25 cellular contexts compared by ENCODE assay signal in genomic region chr16:25037221-25037620, GRCh38.
"Had no signal": no experiment of that assay in that cellular context is flagged by ENCODE, and none has a peak within 500 bp of the region (broad histone marks: within the 10 kb centered on the region; RNA-seq: fewer than 3 reads in every experiment).

No MANE protein-coding gene starts in this region.

- H3K9me3 Mint-ChIP-seq: activated naive CD4-positive, alpha-beta T cell treated with anti-CD3 and anti-CD28 coated beads, Interleukin-2, amount 50 U/mL, for 24 hours; activated T-cell treated with anti-CD3 and anti-CD28 coated beads, Interleukin-2, amount 50 U/mL, for 24 hours; activated T-helper 1 cell treated with anti-CD3 and anti-CD28 coated beads, Interleukin-12 subunit alpha, Interleukin-12 subunit beta, Interleukin-2, Interleukin-4 antibody, amounts not matched to agents 30 ng/mL and 10 ng/mL and 1 ng/mL, durations not matched to agents 14 hours and 24 hours and 36 hours; T-cell had no signal

- H3K4me3 ChIP-seq: cardiac muscle cell, MG63, SK-N-MC had no signal

- H3K9me3 ChIP-seq: MG63 had no signal

- H3K27ac Mint-ChIP-seq: activated CD4-positive, alpha-beta T cell treated with anti-CD3 and anti-CD28 coated beads for 36 hours; activated CD8-positive, alpha-beta T cell treated with anti-CD3 and anti-CD28 coated beads, Interleukin-2, amount 10 ng/mL, durations not matched to agents 7 days and 5 days; activated naive CD4-positive, alpha-beta T cell treated with anti-CD3 and anti-CD28 coated beads, Interleukin-2, amount 50 U/mL, for 24 hours; T-cell had no signal

- DNase-seq: activated CD4-positive, alpha-beta T cell treated with anti-CD3 and anti-CD28 coated beads for 36 hours; activated CD4-positive, CD25-positive, alpha-beta regulatory T cell; activated CD8-positive, alpha-beta T cell treated with anti-CD3 and anti-CD28 coated beads, Interleukin-2, amount 10 ng/mL, durations not matched to agents 7 days and 5 days; activated effector memory CD4-positive, alpha-beta T cell treated with Interleukin-2 at 50 U/mL for 16 hours; activated naive CD4-positive, alpha-beta T cell; activated T-cell treated with anti-CD3 and anti-CD28 coated beads, Interleukin-2, amount 50 U/mL, for 24 hours; MG63; NCI-H1105 treated with DMSO at 0.1 percent for 48 hours; NCI-H1436 treated with DMSO at 0.1 percent for 48 hours; NCI-H187; NCI-H2081; NCI-H510A treated with DMSO at 0.1 percent for 48 hours; NCI-H69; NK-92 treated with Interleukin-12 subunit alpha and Interleukin-12 subunit beta, amount 100 ng/mL, for 24 hours; PC-3; T-cell; T-helper 2 cell; T1000 had no signal

- H3K36me3 ChIP-seq: brain microvascular endothelial cell, cardiac muscle cell, MG63 had no signal

- H3K27ac ChIP-seq: cardiac muscle cell, SK-N-MC, VCaP had no signal

- ATAC-seq: activated CD4-positive, alpha-beta T cell treated with anti-CD3 and anti-CD28 coated beads for 36 hours; activated CD8-positive, alpha-beta T cell treated with anti-CD3 and anti-CD28 coated beads, Interleukin-2, amount 10 ng/mL, durations not matched to agents 7 days and 5 days; PC-3; Right ventricle myocardium inferior; T-cell had no signal

- H3K36me3 Mint-ChIP-seq: activated naive CD4-positive, alpha-beta T cell treated with anti-CD3 and anti-CD28 coated beads, Interleukin-2, amount 50 U/mL, for 24 hours had no signal

- H3K27me3 Mint-ChIP-seq: activated CD4-positive, alpha-beta T cell treated with anti-CD3 and anti-CD28 coated beads for 36 hours; activated naive CD4-positive, alpha-beta T cell treated with anti-CD3 and anti-CD28 coated beads, Interleukin-2, amount 50 U/mL, for 24 hours; activated T-cell treated with anti-CD3 and anti-CD28 coated beads, Interleukin-2, amount 50 U/mL, for 24 hours; T-cell had no signal

- H3K27me3 ChIP-seq: brain microvascular endothelial cell, MG63 had no signal

- H3K4me3 Mint-ChIP-seq: activated CD4-positive, alpha-beta T cell treated with anti-CD3 and anti-CD28 coated beads for 36 hours; activated CD8-positive, alpha-beta T cell treated with anti-CD3 and anti-CD28 coated beads, Interleukin-2, amount 10 ng/mL, durations not matched to agents 7 days and 5 days; activated naive CD4-positive, alpha-beta T cell treated with anti-CD3 and anti-CD28 coated beads, Interleukin-2, amount 50 U/mL, for 24 hours; activated T-cell treated with anti-CD3 and anti-CD28 coated beads, Interleukin-2, amount 50 U/mL, for 24 hours; activated T-helper 1 cell treated with anti-CD3 and anti-CD28 coated beads, Interleukin-12 subunit alpha, Interleukin-12 subunit beta, Interleukin-2, Interleukin-4 antibody, amounts not matched to agents 30 ng/mL and 10 ng/mL and 1 ng/mL, durations not matched to agents 14 hours and 24 hours and 36 hours; T-cell had no signal
